In the genomic region with DNA sequence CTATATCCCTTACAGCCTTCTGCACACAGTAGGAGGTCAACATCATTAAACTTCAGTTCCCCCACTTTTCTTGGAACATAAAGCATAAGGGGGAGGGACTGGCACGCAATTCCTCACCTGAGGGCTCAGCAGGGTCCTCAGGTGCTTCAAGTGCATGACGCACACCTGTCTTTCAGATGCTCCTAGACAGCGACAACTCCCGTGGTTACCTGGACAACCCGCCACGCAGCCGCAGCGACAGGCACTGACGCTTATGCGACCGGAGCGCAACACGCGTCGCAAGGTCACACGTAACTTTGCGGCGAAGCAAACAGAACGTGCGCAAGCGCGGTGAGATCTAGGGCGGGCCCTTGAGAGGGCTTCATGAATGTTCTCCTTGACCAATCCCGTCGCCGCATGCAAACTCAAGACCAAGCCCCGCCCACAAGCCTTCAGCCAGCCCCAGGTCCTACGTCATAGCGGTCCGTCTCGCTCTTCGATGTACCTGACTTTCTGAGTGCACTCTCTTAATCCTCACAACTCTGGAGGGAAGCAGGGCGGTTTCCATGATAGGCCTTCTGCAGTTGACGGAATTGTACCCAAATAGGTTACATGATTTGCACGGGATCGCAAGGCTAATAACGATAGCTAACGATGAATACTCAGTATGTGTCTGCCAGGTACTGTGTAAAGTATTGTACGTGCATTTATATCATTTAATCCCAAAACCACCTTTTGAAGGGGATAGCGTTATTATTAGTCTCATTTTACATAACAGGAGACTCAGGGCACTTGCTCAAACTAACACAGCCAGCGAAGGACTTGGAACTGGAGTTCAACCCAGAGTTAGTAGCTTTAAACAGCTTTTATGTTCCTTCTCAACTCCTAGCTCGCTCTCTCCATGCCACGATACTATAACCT, we compare ENCODE assay signal across 1 cellular context.
TF ChIP-seq lines count a peak whose summit lies in the region.

Gene IFT172, minus strand, starts transcription at position 246 of the 900 bp plus-strand sequence. Its CDS starts 90 bp downstream, at position 156.

TF ChIP-seq in K562, 482 proteins besides CTCF, POLR2A, EP300 and RAD21 (continued from another document and continues in another):
- TF ChIP-seq, protein P1, sequence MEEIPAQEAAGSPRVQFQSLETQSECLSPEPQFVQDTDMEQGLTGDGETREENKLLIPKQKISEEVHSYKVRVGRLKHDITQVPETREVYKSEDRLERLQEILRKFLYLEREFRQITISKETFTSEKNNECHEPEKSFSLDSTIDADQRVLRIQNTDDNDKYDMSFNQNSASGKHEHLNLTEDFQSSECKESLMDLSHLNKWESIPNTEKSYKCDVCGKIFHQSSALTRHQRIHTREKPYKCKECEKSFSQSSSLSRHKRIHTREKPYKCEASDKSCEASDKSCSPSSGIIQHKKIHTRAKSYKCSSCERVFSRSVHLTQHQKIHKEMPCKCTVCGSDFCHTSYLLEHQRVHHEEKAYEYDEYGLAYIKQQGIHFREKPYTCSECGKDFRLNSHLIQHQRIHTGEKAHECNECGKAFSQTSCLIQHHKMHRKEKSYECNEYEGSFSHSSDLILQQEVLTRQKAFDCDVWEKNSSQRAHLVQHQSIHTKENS (CRISPR knock-in tag; IDR thresholded peaks at IDR 0.05), result no peak
- TF ChIP-seq ZNF134 (CRISPR knock-in tag; conservative IDR thresholded peaks at IDR 0.05) (no peak), ZBED1 (IDR thresholded peaks at IDR 0.05) (no peak), ZNF785 (CRISPR knock-in tag; IDR thresholded peaks at IDR 0.05) (no peak), ZNF699 (CRISPR knock-in tag; IDR thresholded peaks at IDR 0.05; ENCODE audit: insufficient replicate concordance) (no peak), TEAD4 (IDR thresholded peaks at IDR 0.05; ENCODE audit: low read length) (no peak), TEAD4 (CRISPR knock-in tag; IDR thresholded peaks at IDR 0.05; ENCODE audit: borderline replicate concordance) (no peak), FOXA1 (IDR thresholded peaks at IDR 0.05; ENCODE audit: borderline replicate concordance) (no peak), PHF20 (IDR thresholded peaks at IDR 0.05; ENCODE audit: partially characterized antibody) (peak; percentile 82), MLX (CRISPR knock-in tag; conservative IDR thresholded peaks at IDR 0.05) (no peak), FOXK1 (CRISPR knock-in tag; IDR thresholded peaks at IDR 0.05; ENCODE audit: borderline replicate concordance) (peak; percentile 97; the same call in 1 of the 2 replicates), ZNF780A (CRISPR knock-in tag; IDR thresholded peaks at IDR 0.05) (no peak), SMARCC2 (IDR thresholded peaks at IDR 0.05; ENCODE audit: low read depth) (no peak), L3MBTL2 (IDR thresholded peaks at IDR 0.05) (peak; percentile 81), ZNF282 (CRISPR knock-in tag; IDR thresholded peaks at IDR 0.05) (no peak), CEBPG (CRISPR knock-in tag; IDR thresholded peaks at IDR 0.05) (no peak), CEBPG (tag; conservative IDR thresholded peaks at IDR 0.05 in 1 of 2, IDR thresholded peaks at IDR 0.05 in 1 of 2) (no peak), PHF8 (IDR thresholded peaks at IDR 0.05; ENCODE audit: borderline replicate concordance, low read length) (peak; percentile 60; the same call in 1 of the 2 replicates), NRF1 (conservative IDR thresholded peaks at IDR 0.05 in 1 of 2, IDR thresholded peaks at IDR 0.05 in 1 of 2) (peak; percentile 100), ZNF436 (CRISPR knock-in tag; IDR thresholded peaks at IDR 0.05) (no peak), ESRRB (CRISPR knock-in tag; IDR thresholded peaks at IDR 0.05; ENCODE audit: borderline replicate concordance) (no peak), ILF3 (IDR thresholded peaks at IDR 0.05; ENCODE audit: borderline replicate concordance) (no peak), TARDBP (IDR thresholded peaks at IDR 0.05) (no peak), HIVEP1 (CRISPR knock-in tag; IDR thresholded peaks at IDR 0.05) (no peak), CCNT2 (IDR thresholded peaks at IDR 0.05; ENCODE audit: borderline replicate concordance, extremely low read depth, insufficient read length, low read depth, low read length) (peak; percentile 20), CREM (IDR thresholded peaks at IDR 0.05; ENCODE audit: low read depth) (peak; percentile 99), MXD1 (CRISPR knock-in tag; IDR thresholded peaks at IDR 0.05; ENCODE audit: borderline replicate concordance, poor library complexity, severe bottlenecking) (peak; percentile 42), RREB1 (CRISPR knock-in tag; IDR thresholded peaks at IDR 0.05) (no peak), CREB1 (IDR thresholded peaks at IDR 0.05) (peak; percentile 99), CREB1 (CRISPR knock-in tag; IDR thresholded peaks at IDR 0.05) (peak; percentile 99), ARNT (IDR thresholded peaks at IDR 0.05) (peak in 1 of 2 experiments; percentile 55; a peak in 1 of 4 replicates), ARHGAP35 (IDR thresholded peaks at IDR 0.05; ENCODE audit: partially characterized antibody) (no peak), ZNF41 (CRISPR knock-in tag; conservative IDR thresholded peaks at IDR 0.05) (no peak)
- TF ChIP-seq, protein P2, sequence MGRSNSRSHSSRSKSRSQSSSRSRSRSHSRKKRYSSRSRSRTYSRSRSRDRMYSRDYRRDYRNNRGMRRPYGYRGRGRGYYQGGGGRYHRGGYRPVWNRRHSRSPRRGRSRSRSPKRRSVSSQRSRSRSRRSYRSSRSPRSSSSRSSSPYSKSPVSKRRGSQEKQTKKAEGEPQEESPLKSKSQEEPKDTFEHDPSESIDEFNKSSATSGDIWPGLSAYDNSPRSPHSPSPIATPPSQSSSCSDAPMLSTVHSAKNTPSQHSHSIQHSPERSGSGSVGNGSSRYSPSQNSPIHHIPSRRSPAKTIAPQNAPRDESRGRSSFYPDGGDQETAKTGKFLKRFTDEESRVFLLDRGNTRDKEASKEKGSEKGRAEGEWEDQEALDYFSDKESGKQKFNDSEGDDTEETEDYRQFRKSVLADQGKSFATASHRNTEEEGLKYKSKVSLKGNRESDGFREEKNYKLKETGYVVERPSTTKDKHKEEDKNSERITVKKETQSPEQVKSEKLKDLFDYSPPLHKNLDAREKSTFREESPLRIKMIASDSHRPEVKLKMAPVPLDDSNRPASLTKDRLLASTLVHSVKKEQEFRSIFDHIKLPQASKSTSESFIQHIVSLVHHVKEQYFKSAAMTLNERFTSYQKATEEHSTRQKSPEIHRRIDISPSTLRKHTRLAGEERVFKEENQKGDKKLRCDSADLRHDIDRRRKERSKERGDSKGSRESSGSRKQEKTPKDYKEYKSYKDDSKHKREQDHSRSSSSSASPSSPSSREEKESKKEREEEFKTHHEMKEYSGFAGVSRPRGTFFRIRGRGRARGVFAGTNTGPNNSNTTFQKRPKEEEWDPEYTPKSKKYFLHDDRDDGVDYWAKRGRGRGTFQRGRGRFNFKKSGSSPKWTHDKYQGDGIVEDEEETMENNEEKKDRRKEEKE (IDR thresholded peaks at IDR 0.05; ENCODE audit: borderline replicate concordance in 1 of 2, control insufficient read depth in 1 of 2, low read depth in 2 of 2, low read length in 1 of 2), result no peak
- TF ChIP-seq, protein P3, sequence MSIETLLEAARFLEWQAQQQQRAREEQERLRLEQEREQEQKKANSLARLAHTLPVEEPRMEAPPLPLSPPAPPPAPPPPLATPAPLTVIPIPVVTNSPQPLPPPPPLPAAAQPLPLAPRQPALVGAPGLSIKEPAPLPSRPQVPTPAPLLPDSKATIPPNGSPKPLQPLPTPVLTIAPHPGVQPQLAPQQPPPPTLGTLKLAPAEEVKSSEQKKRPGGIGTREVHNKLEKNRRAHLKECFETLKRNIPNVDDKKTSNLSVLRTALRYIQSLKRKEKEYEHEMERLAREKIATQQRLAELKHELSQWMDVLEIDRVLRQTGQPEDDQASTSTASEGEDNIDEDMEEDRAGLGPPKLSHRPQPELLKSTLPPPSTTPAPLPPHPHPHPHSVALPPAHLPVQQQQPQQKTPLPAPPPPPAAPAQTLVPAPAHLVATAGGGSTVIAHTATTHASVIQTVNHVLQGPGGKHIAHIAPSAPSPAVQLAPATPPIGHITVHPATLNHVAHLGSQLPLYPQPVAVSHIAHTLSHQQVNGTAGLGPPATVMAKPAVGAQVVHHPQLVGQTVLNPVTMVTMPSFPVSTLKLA (conservative IDR thresholded peaks at IDR 0.05), result peak; percentile 95 to 97
- TF ChIP-seq, protein P4, sequence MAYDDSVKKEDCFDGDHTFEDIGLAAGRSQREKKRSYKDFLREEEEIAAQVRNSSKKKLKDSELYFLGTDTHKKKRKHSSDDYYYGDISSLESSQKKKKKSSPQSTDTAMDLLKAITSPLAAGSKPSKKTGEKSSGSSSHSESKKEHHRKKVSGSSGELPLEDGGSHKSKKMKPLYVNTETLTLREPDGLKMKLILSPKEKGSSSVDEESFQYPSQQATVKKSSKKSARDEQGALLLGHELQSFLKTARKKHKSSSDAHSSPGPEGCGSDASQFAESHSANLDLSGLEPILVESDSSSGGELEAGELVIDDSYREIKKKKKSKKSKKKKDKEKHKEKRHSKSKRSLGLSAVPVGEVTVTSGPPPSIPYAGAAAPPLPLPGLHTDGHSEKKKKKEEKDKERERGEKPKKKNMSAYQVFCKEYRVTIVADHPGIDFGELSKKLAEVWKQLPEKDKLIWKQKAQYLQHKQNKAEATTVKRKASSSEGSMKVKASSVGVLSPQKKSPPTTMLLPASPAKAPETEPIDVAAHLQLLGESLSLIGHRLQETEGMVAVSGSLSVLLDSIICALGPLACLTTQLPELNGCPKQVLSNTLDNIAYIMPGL (CRISPR knock-in tag; IDR thresholded peaks at IDR 0.05), result no peak
- TF ChIP-seq, protein P5, sequence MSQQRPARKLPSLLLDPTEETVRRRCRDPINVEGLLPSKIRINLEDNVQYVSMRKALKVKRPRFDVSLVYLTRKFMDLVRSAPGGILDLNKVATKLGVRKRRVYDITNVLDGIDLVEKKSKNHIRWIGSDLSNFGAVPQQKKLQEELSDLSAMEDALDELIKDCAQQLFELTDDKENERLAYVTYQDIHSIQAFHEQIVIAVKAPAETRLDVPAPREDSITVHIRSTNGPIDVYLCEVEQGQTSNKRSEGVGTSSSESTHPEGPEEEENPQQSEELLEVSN (IDR thresholded peaks at IDR 0.05; ENCODE audit: borderline replicate concordance in 1 of 2, extremely low read depth in 1 of 2, insufficient read depth in 1 of 2, insufficient read length in 1 of 2, low read depth in 1 of 2, low read length in 1 of 2, poor library complexity in 1 of 2, severe bottlenecking in 1 of 2), result peak; percentile 34 to 73
- TF ChIP-seq, protein P6, sequence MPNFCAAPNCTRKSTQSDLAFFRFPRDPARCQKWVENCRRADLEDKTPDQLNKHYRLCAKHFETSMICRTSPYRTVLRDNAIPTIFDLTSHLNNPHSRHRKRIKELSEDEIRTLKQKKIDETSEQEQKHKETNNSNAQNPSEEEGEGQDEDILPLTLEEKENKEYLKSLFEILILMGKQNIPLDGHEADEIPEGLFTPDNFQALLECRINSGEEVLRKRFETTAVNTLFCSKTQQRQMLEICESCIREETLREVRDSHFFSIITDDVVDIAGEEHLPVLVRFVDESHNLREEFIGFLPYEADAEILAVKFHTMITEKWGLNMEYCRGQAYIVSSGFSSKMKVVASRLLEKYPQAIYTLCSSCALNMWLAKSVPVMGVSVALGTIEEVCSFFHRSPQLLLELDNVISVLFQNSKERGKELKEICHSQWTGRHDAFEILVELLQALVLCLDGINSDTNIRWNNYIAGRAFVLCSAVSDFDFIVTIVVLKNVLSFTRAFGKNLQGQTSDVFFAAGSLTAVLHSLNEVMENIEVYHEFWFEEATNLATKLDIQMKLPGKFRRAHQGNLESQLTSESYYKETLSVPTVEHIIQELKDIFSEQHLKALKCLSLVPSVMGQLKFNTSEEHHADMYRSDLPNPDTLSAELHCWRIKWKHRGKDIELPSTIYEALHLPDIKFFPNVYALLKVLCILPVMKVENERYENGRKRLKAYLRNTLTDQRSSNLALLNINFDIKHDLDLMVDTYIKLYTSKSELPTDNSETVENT (CRISPR knock-in tag; IDR thresholded peaks at IDR 0.05), result peak; percentile 10; the same call in 1 of the 2 replicates
